In the genomic region with DNA sequence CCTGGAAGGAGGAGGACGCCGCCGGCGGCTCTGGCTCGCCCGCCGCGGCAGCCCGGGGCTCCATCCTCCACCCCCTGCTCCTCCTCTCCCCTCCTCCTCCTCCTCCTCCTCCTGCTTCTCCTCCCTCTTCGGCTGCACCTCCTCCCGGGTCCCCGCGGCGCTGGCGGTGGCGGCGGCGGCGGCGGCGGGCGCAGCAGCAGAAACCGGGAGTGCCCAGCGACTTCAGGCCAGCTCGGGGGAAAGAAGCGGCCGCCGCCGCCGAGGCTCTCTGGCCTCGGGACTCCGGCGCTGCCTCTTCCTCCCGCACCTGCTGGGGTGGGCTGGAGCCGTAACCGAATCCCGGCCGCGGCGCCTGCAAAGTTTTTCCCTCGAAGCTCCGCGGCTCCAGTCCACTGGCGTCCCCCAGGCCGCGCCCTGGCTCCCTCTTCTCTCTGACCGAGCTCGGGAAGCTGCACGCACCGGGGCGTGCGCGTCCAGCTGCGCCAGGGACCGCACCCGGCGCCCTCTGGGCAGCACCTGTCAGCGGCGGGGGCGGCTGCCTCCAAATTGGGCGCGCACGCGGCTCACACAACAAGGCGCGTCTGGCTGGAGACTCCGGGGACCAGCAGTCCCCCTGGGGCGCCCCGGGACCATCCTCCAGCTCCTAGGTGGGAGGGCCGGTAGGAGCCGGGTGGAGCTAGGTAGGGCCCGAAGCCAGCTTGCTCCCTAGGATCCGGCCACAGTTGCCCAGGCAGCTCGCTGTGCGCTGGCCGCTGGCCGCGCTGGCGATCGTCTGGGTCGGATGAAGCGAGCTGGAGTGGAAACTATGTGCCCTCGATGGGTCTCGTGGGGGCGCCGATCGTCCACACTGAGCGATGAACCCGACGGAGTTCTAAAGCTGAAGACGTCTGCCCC, we compare ENCODE assay signal across 8 cellular contexts. TPM values are rescaled to one million over a fixed set of nuclear protein-coding genes. Genes with fewer than 3 reads are reported as not detected.
DNase-seq lines count a peak whose midpoint lies in the region; ATAC-seq and TF ChIP-seq lines count a peak whose summit lies in the region.

A gene (minus strand): TSS at position 583 of the 894 bp plus-strand sequence.

- intact Hi-C loops in activated CD4-positive, alpha-beta memory T cell treated with anti-CD3 and anti-CD28 coated beads for 36 hours (cut with micrococcal nuclease), result loop anchor here (10.0 kb wide), 2 partner anchors 340 to 560 kb away; a partner anchor contains a TSS

- H3K4me3 ChIP-seq in Loucy (ENCODE audit: low read length, poor library complexity, severe bottlenecking), result peak within 1 kb of the TSS; percentile 82
- peak within 1 kb of the TSS; percentile 83 for H3K4me3 ChIP-seq in neural cell (ENCODE audit: low read length)

- H3F3A ChIP-seq in Loucy (ENCODE audit: low read depth) (no peaks in the 10 kb centered on the region), neural cell (ENCODE audit: insufficient read depth, low read length, poor library complexity, severe bottlenecking) (no peaks in the 10 kb centered on the region)

- no peaks in the 10 kb centered on the region for H3K36me3 Mint-ChIP-seq in activated CD4-positive, alpha-beta memory T cell treated with anti-CD3 and anti-CD28 coated beads for 36 hours

- no peaks in the 10 kb centered on the region for H3K9me3 Mint-ChIP-seq in activated CD4-positive, alpha-beta memory T cell treated with anti-CD3 and anti-CD28 coated beads for 36 hours

- H3K36me3 ChIP-seq in Loucy (ENCODE audit: insufficient read depth, low read length) (no peaks in the 10 kb centered on the region), neural cell (ENCODE audit: insufficient read depth, low read length) (no peaks in the 10 kb centered on the region)

- H3K9me2 ChIP-seq in Loucy (replicated peaks; ENCODE audit: low read depth, low read length) (no peaks in the 10 kb centered on the region), neural cell (ENCODE audit: insufficient read depth, low read length) (no peaks in the 10 kb centered on the region)

- no peak within 1 kb of the TSS for H3K27ac Mint-ChIP-seq in activated CD4-positive, alpha-beta memory T cell treated with anti-CD3 and anti-CD28 coated beads for 36 hours

- peak within 1 kb of the TSS; percentile 70 for H3K4me2 ChIP-seq in Loucy (ENCODE audit: low read depth, low read length, poor library complexity, severe bottlenecking)
- peak within 1 kb of the TSS; percentile 53 for H3K4me2 ChIP-seq in neural cell (ENCODE audit: low read length)

- H3K27ac ChIP-seq in foreskin keratinocyte (no peak within 1 kb of the TSS), neural cell (ENCODE audit: low read length) (no peak within 1 kb of the TSS)

- TF ChIP-seq EP300 in neural cell (conservative IDR thresholded peaks at IDR 0.05; ENCODE audit: poor library complexity, severe bottlenecking), result no peak

- H3K27me3 ChIP-seq in Loucy (ENCODE audit: insufficient read depth, low read length, poor library complexity, severe bottlenecking), result peaks cover 9% of the 10 kb centered on the region
- peaks cover 85% of the 10 kb centered on the region for H3K27me3 ChIP-seq in foreskin keratinocyte
- peaks cover 51% of the 10 kb centered on the region for H3K27me3 ChIP-seq in neural cell (ENCODE audit: insufficient read depth, low read depth, low read length)

- H3K4me1 Mint-ChIP-seq in activated CD4-positive, alpha-beta memory T cell treated with anti-CD3 and anti-CD28 coated beads for 36 hours (ENCODE audit: low read depth), result peaks cover 9% of the 10 kb centered on the region

- CTCF ChIA-PET in activated CD4-positive, alpha-beta memory T cell treated with anti-CD3 and anti-CD28 coated beads for 36 hours (lab: Charles Lee), result interaction anchor here (0.6 to 1.0 kb wide), 2 partner anchors 15 to 23 kb away, joined by 3 read pairs; no protein-coding TSS in a partner anchor

- DNase-seq in Daoy (ENCODE audit: low read depth) (peak; percentile 45), foreskin keratinocyte (peak in 1 of 2 donors; percentile 12)
- peak; percentile 17 for DNase-seq in activated CD4-positive, alpha-beta memory T cell treated with anti-CD3 and anti-CD28 coated beads for 36 hours

- H3K9ac ChIP-seq in Loucy (ENCODE audit: low read depth, low read length, poor library complexity, severe bottlenecking) (peak within 1 kb of the TSS; percentile 77), neural cell (ENCODE audit: low read length) (peak within 1 kb of the TSS; percentile 54)

- TF ChIP-seq CTCF in Loucy (conservative IDR thresholded peaks at IDR 0.05; ENCODE audit: low read length) (0 out of 2 replicates have a peak, but pooled peaks have one; percentile 15), foreskin keratinocyte (conservative IDR thresholded peaks at IDR 0.05) (no peak), neural cell (IDR thresholded peaks at IDR 0.05; ENCODE audit: poor library complexity, severe bottlenecking) (no peak)

- ATAC-seq in GM21529 (IDR thresholded peaks at IDR 0.05; ENCODE audit: unreplicated experiment) (peak; percentile 31), foreskin keratinocyte (peak; percentile 52), HG03025 (IDR thresholded peaks at IDR 0.05; ENCODE audit: low FRiP score, unreplicated experiment) (no peak), GM18873 (IDR thresholded peaks at IDR 0.05; ENCODE audit: low FRiP score, unreplicated experiment) (no peak)

- H3K27me3 Mint-ChIP-seq in activated CD4-positive, alpha-beta memory T cell treated with anti-CD3 and anti-CD28 coated beads for 36 hours, result peaks cover 36% of the 10 kb centered on the region

- H2AFZ ChIP-seq in Loucy (ENCODE audit: low read length) (peak within 1 kb of the TSS; percentile 95), neural cell (ENCODE audit: low read depth, low read length) (peak within 1 kb of the TSS; percentile 28)

- TF ChIP-seq RAD21 in neural cell (conservative IDR thresholded peaks at IDR 0.05), result no peak

- H3K4me1 ChIP-seq in Loucy (ENCODE audit: insufficient read depth, low read length, poor library complexity, severe bottlenecking) (peaks cover 11% of the 10 kb centered on the region), foreskin keratinocyte (no peaks in the 10 kb centered on the region)

- POLR2A ChIA-PET in activated CD4-positive, alpha-beta memory T cell treated with anti-CD3 and anti-CD28 coated beads for 36 hours (lab: Charles Lee), result interaction anchor here (0.6 kb wide), 1 partner anchor 41 kb away, joined by 4 read pairs; no protein-coding TSS in a partner anchor

- peak within 1 kb of the TSS; percentile 43 for H3K4me3 Mint-ChIP-seq in activated CD4-positive, alpha-beta memory T cell treated with anti-CD3 and anti-CD28 coated beads for 36 hours

- H3K79me2 ChIP-seq in Loucy (ENCODE audit: insufficient read depth, low read length) (no peaks in the 10 kb centered on the region), neural cell (replicated peaks; ENCODE audit: insufficient read depth, low read length) (no peaks in the 10 kb centered on the region)

- no peaks in the 10 kb centered on the region for H3K9me3 ChIP-seq in Loucy (ENCODE audit: insufficient read depth, low read depth, low read length)
- no peaks in the 10 kb centered on the region for H3K9me3 ChIP-seq in neural cell (ENCODE audit: low read length)

- H4K20me1 ChIP-seq in Loucy (ENCODE audit: insufficient read depth, low read length, poor library complexity, severe bottlenecking) (no peaks in the 10 kb centered on the region), neural cell (ENCODE audit: insufficient read depth) (no peaks in the 10 kb centered on the region)

TF ChIP-seq in neural cell, 6 proteins besides CTCF, POLR2A, EP300 and RAD21:
- TF ChIP-seq EZH2 (IDR thresholded peaks at IDR 0.05; ENCODE audit: borderline replicate concordance, insufficient read depth, low read length, poor library complexity, severe bottlenecking) (no peak), POLR2AphosphoS5 (IDR thresholded peaks at IDR 0.05) (no peak), SMC3 (conservative IDR thresholded peaks at IDR 0.05; ENCODE audit: poor library complexity) (no peak), TAF1 (IDR thresholded peaks at IDR 0.05; ENCODE audit: low read depth) (no peak), MXI1 (conservative IDR thresholded peaks at IDR 0.05; ENCODE audit: poor library complexity, severe bottlenecking) (peak; percentile 20)
- TF ChIP-seq, protein P1, sequence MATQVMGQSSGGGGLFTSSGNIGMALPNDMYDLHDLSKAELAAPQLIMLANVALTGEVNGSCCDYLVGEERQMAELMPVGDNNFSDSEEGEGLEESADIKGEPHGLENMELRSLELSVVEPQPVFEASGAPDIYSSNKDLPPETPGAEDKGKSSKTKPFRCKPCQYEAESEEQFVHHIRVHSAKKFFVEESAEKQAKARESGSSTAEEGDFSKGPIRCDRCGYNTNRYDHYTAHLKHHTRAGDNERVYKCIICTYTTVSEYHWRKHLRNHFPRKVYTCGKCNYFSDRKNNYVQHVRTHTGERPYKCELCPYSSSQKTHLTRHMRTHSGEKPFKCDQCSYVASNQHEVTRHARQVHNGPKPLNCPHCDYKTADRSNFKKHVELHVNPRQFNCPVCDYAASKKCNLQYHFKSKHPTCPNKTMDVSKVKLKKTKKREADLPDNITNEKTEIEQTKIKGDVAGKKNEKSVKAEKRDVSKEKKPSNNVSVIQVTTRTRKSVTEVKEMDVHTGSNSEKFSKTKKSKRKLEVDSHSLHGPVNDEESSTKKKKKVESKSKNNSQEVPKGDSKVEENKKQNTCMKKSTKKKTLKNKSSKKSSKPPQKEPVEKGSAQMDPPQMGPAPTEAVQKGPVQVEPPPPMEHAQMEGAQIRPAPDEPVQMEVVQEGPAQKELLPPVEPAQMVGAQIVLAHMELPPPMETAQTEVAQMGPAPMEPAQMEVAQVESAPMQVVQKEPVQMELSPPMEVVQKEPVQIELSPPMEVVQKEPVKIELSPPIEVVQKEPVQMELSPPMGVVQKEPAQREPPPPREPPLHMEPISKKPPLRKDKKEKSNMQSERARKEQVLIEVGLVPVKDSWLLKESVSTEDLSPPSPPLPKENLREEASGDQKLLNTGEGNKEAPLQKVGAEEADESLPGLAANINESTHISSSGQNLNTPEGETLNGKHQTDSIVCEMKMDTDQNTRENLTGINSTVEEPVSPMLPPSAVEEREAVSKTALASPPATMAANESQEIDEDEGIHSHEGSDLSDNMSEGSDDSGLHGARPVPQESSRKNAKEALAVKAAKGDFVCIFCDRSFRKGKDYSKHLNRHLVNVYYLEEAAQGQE (IDR thresholded peaks at IDR 0.05; ENCODE audit: borderline replicate concordance), result no peak
TF ChIP-seq in neural cell: peak in this region for 1.

RNA-seq across cellular contexts. Expression of the gene that starts here (rescaled TPM):
- total RNA-seq in Daoy (2014; rRNA removed; shearing (Covaris generic)), result 11.3 and 14.3 TPM in 2 replicates
- not detected for total RNA-seq in activated CD4-positive, alpha-beta memory T cell treated with anti-CD3 and anti-CD28 coated beads for 36 hours
- total RNA-seq in foreskin keratinocyte, result 0.44 and 1.3 TPM in 2 replicates
- 0.10 and 0.40 TPM in 2 replicates for polyA plus RNA-seq in foreskin keratinocyte
- polyA plus RNA-seq in neural cell, result 1.1 and 1.9 TPM in 2 replicates
- polyA minus RNA-seq in neural cell, result 4.6 and 6.0 TPM in 2 replicates

Comparison
In these comparisons a context has a peak if more than half of its experiments do, and no peak if none do; other contexts are left out.
1. Peak in DNase-seq in activated CD4-positive, alpha-beta memory T cell treated with anti-CD3 and anti-CD28 coated beads for 36 hours; RNA of the gene not detected or under 1 TPM.
2. ATAC-seq: peak in GM21529 (single experiment) and foreskin keratinocyte (single experiment); none in HG03025 (single experiment) and GM18873 (single experiment).